ENCODE assay signal across 24 cellular contexts in genomic region chr14:30431552-30431951, GRCh38.
"Had no signal": no experiment of that assay in that cellular context is flagged by ENCODE, and none has a peak within 500 bp of the region (broad histone marks: within the 10 kb centered on the region; RNA-seq: fewer than 3 reads in every experiment).

No MANE protein-coding gene starts in this region.

- H3K4me3 ChIP-seq: ovary, psoas muscle, right lobe of liver, sigmoid colon, stomach, thoracic aorta, thyroid gland, tibial nerve, upper lobe of left lung had no signal

- H3K9me3 ChIP-seq: ovary, psoas muscle, right lobe of liver, sigmoid colon, stomach, thoracic aorta, thyroid gland, upper lobe of left lung had no signal

- H3K36me3 ChIP-seq: ovary, right lobe of liver, sigmoid colon, stomach, thoracic aorta, thyroid gland, tibial nerve, upper lobe of left lung had no signal

- FAIRE-seq: small intestine, urothelium cell line had no signal

- H3K27ac ChIP-seq: ovary, parathyroid adenoma, psoas muscle, right lobe of liver, sigmoid colon, stomach, thoracic aorta, thyroid gland, tibial nerve, upper lobe of left lung had no signal

- DNase-seq: naive thymus-derived CD8-positive, alpha-beta T cell; nephron progenitor cell; occipital lobe; ovary; posterior cingulate gyrus; psoas muscle; right cardiac atrium; right lobe of liver; sigmoid colon; small intestine; stimulated activated CD4-positive, alpha-beta T cell treated with anti-CD3 and anti-CD28 coated beads, Interleukin-15, amount 100 ng/mL, for 24 hours; stimulated activated CD4-positive, alpha-beta T cell treated with anti-CD3 and anti-CD28 coated beads, Interleukin-2, amount 100 ng/mL, for 24 hours; stimulated activated CD4-positive, alpha-beta T cell treated with anti-CD3 and anti-CD28 coated beads, Interleukin-2, amount 100 ng/mL, for 48 hours; stimulated activated CD4-positive, alpha-beta T cell treated with anti-CD3 and anti-CD28 coated beads, Interleukin-4, amount 100 ng/mL, for 24 hours; stimulated activated naive B cell treated with anti-CD40 and anti-IgM and Interleukin-4, amounts not matched to agents 10 μg/mL and 1 μg/mL and 100 μg/mL, for 72 hours; stimulated activated naive CD4-positive, alpha-beta T cell treated with Interleukin-2 at 50 U/mL for 16 hours; stomach; thyroid gland; trophoblast cell; upper lobe of left lung had no signal

- H3K4me1 ChIP-seq: parathyroid adenoma, psoas muscle, right lobe of liver, sigmoid colon, stomach, tibial nerve, upper lobe of left lung had no signal

- H3K27me3 ChIP-seq: ovary, right lobe of liver, sigmoid colon, stomach, thyroid gland, tibial nerve, upper lobe of left lung had no signal

- H3K9ac ChIP-seq: parathyroid adenoma had no signal
